Comparison of ENCODE assay signal across 10 cellular contexts in genomic region chr16:84643677-84644076, GRCh38. TPM values are rescaled to one million over a fixed set of nuclear protein-coding genes. Genes with fewer than 3 reads are reported as not detected.
DNase-seq lines count a peak whose midpoint lies in the region; ATAC-seq and TF ChIP-seq lines count a peak whose summit lies in the region.
"Had no signal": no experiment of that assay in that cellular context is flagged by ENCODE, and none has a peak within 500 bp of the region (broad histone marks: within the 10 kb centered on the region; RNA-seq: fewer than 3 reads in every experiment).

No MANE protein-coding gene starts in this region.

- H3K9ac ChIP-seq in colonic mucosa (ENCODE audit: low read depth in 2 of 2, low read length in 2 of 2), result no peak overlapping the region
- H3K9ac ChIP-seq in smooth muscle cell (ENCODE audit: low read depth), result no peak overlapping the region

- no peaks in the 10 kb centered on the region for H3K9me2 ChIP-seq in DOHH2 (replicated peaks; ENCODE audit: control insufficient read depth, low read length)

- H3K27me3 ChIP-seq in DOHH2 (ENCODE audit: control insufficient read depth, low read length) (peaks cover 6% of the 10 kb centered on the region), colonic mucosa (no peaks in the 10 kb centered on the region), neutrophil (no peaks in the 10 kb centered on the region), smooth muscle cell (ENCODE audit: low read depth) (no peaks in the 10 kb centered on the region)
- H3K27me3 ChIP-seq: dorsolateral prefrontal cortex, testis had no signal

- H4K20me1 ChIP-seq in DOHH2 (ENCODE audit: control insufficient read depth, insufficient read depth, low read depth, low read length), result no peaks in the 10 kb centered on the region
- H4K20me1 ChIP-seq in smooth muscle cell (ENCODE audit: low read depth), result no peaks in the 10 kb centered on the region

- H3F3A ChIP-seq in DOHH2 (ENCODE audit: control insufficient read depth, insufficient read depth) (peaks cover 7% of the 10 kb centered on the region), smooth muscle cell (ENCODE audit: low read depth) (peaks cover 6% of the 10 kb centered on the region)

- H3K4me1 ChIP-seq in DOHH2 (ENCODE audit: control insufficient read depth, low read length) (peaks cover 62% of the 10 kb centered on the region), colonic mucosa (no peaks in the 10 kb centered on the region), neutrophil (ENCODE audit: control insufficient read depth in 1 of 2, insufficient read depth in 1 of 2, low read depth in 1 of 2, low read length in 1 of 2) (peaks cover 63 to 69% of the 10 kb centered on the region in 2 experiments), smooth muscle cell (ENCODE audit: low read depth) (no peaks in the 10 kb centered on the region)

- no peaks in the 10 kb centered on the region for H3K36me3 ChIP-seq in DOHH2 (ENCODE audit: control insufficient read depth, low read length)
- no peaks in the 10 kb centered on the region for H3K36me3 ChIP-seq in colonic mucosa
- no peaks in the 10 kb centered on the region for H3K36me3 ChIP-seq in neutrophil
- no peaks in the 10 kb centered on the region for H3K36me3 ChIP-seq in smooth muscle cell (ENCODE audit: low read depth)

- TF ChIP-seq CTCF in DOHH2 (IDR thresholded peaks at IDR 0.05; ENCODE audit: low read depth, low read length, poor library complexity, severe bottlenecking) (no peak), colonic mucosa (IDR thresholded peaks at IDR 0.05) (no peak), neutrophil (IDR thresholded peaks at IDR 0.05) (no peak), smooth muscle cell (IDR thresholded peaks at IDR 0.05; ENCODE audit: borderline replicate concordance, insufficient read depth, poor library complexity, severe bottlenecking) (no peak)

- H3K27ac ChIP-seq in DOHH2 (ENCODE audit: low read depth, low read length) (no peak overlapping the region), colonic mucosa (peak overlapping the region; percentile 8), neutrophil (peak overlapping the region; percentile 79), smooth muscle cell (ENCODE audit: low read depth) (no peak overlapping the region)

- intact Hi-C loops in colonic mucosa (cut with DNase I), result no loop called here

- H3K4me2 ChIP-seq in DOHH2 (ENCODE audit: low read length), result peak overlapping the region; percentile 54
- no peak overlapping the region for H3K4me2 ChIP-seq in smooth muscle cell

- DNase-seq in NCI-H2171 treated with DMSO at 0.1 percent for 48 hours (lab: John Stamatoyannopoulos, UW), result peak; percentile 96
- DNase-seq in colonic mucosa, result no peak
- DNase-seq in NCI-H2029 (lab: John Stamatoyannopoulos, UW), result no peak
- no peak for DNase-seq in dedifferentiated amniotic fluid mesenchymal stem cell (ENCODE audit: extremely low spot score)
- no peak for DNase-seq in smooth muscle cell (lab: John Stamatoyannopoulos, UW; ENCODE audit: unreplicated experiment)
- DNase-seq: dorsolateral prefrontal cortex had no signal

- H2AFZ ChIP-seq in smooth muscle cell (ENCODE audit: low read depth), result no peak overlapping the region

- H3K79me2 ChIP-seq in DOHH2 (ENCODE audit: control insufficient read depth, low read length), result no peaks in the 10 kb centered on the region
- H3K79me2 ChIP-seq in smooth muscle cell (ENCODE audit: low read depth), result no peaks in the 10 kb centered on the region

- H3K4me3 ChIP-seq in DOHH2 (ENCODE audit: low read length) (peak overlapping the region; percentile 26), colonic mucosa (no peak overlapping the region), neutrophil (ENCODE audit: low read depth in 1 of 2, low read length in 1 of 2) (no peak overlapping the region), smooth muscle cell (no peak overlapping the region)
- H3K4me3 ChIP-seq: dorsolateral prefrontal cortex, testis had no signal

- WGBS in smooth muscle cell (ENCODE audit: low lambda C conversion rate), result 94% methylated on average over 4 of the region's 4 CpGs

- no peak for ATAC-seq in HG03442 (IDR thresholded peaks at IDR 0.05; ENCODE audit: unreplicated experiment)

- H3K9me3 ChIP-seq in DOHH2 (ENCODE audit: control insufficient read depth, insufficient read depth, low read length) (no peaks in the 10 kb centered on the region), colonic mucosa (no peaks in the 10 kb centered on the region), neutrophil (no peaks in the 10 kb centered on the region), smooth muscle cell (replicated peaks; ENCODE audit: low read depth) (no peaks in the 10 kb centered on the region)
- H3K9me3 ChIP-seq: testis had no signal

RNA-seq across cellular contexts. Expression of gene KLHL36, which starts 4.6 kb away (rescaled TPM):
- 10 to 100 TPM; 49.7 to 62.7 TPM for total RNA-seq in colonic mucosa
- total RNA-seq in smooth muscle cell, result 20.8 and 35.4 TPM in 2 replicates
- polyA plus RNA-seq in smooth muscle cell, result 18.0 and 21.6 TPM in 2 replicates

RNA-seq across cellular contexts. Expression of gene COTL1, which starts 25.8 kb away (rescaled TPM):
- total RNA-seq in colonic mucosa, result 100 to 1,000 TPM in 1 of 2 donors, 10 to 100 TPM in 1; 79.1 to 138 TPM
- 66.5 and 81.2 TPM in 2 replicates for total RNA-seq in smooth muscle cell
- 209 and 233 TPM in 2 replicates for polyA plus RNA-seq in smooth muscle cell

RNA-seq across cellular contexts. Expression of gene USP10, which starts 56.1 kb away (rescaled TPM):
- total RNA-seq in colonic mucosa (10 to 100 TPM; 70.0 to 88.2 TPM), smooth muscle cell (47.4 and 52.5 TPM in 2 replicates)
- polyA plus RNA-seq in smooth muscle cell, result 56.1 and 59.0 TPM in 2 replicates

Comparison
In these comparisons a context has a peak if more than half of its experiments do, and no peak if none do; other contexts are left out.
1. H3K27ac ChIP-seq: peak in colonic mucosa (single experiment) and neutrophil (single experiment); none in DOHH2 (single experiment) and smooth muscle cell (single experiment).